In the genomic region with DNA sequence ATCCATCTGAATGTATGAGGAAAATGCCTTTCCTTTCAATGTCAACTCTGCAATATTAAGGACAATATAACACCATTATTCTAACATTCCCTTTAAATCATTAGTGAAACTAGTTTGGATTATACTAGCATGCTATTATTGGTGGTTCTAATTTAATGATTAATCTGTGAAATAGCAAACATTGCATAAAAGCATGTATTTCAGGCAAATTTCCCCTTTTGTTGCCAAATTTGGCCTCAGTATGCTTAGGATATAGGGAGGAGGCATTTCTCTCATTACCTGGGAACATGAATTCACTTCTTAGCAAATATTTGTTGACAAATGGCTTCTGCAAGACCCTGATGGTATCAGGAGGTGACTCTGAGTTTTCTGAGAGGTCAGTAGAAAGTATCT, we compare ENCODE assay signal across 13 cellular contexts. TPM values are rescaled to one million over a fixed set of nuclear protein-coding genes. Genes with fewer than 3 reads are reported as not detected.
A peak's percentile ranks its signal among the peaks of the same experiment; 100 is the strongest.
DNase-seq lines count a peak whose midpoint lies in the region; ATAC-seq and TF ChIP-seq lines count a peak whose summit lies in the region.
"Had no signal": no experiment of that assay in that cellular context is flagged by ENCODE, and none has a peak within 500 bp of the region (broad histone marks: within the 10 kb centered on the region; RNA-seq: fewer than 3 reads in every experiment).

No MANE protein-coding gene starts in this region.

- no peak for TF ChIP-seq CTCF in smooth muscle cell (IDR thresholded peaks at IDR 0.05; ENCODE audit: borderline replicate concordance, insufficient read depth, poor library complexity, severe bottlenecking)
- TF ChIP-seq CTCF in CD8-positive, alpha-beta T cell (IDR thresholded peaks at IDR 0.05) = no peak
- TF ChIP-seq CTCF in foreskin fibroblast (IDR thresholded peaks at IDR 0.05; ENCODE audit: low read depth, low read length) = no peak

- CTCF ChIA-PET in activated CD8-positive, alpha-beta T cell treated with anti-CD3 and anti-CD28 coated beads, Interleukin-2, amount 10 ng/mL, durations not matched to agents 7 days and 5 days (lab: Charles Lee) = no interaction called here
- CTCF ChIA-PET in CD8-positive, alpha-beta T cell (lab: Charles Lee) = no interaction called here

- peaks cover 35% of the 10 kb centered on the region for H3K4me1 Mint-ChIP-seq in activated CD8-positive, alpha-beta T cell treated with anti-CD3 and anti-CD28 coated beads, Interleukin-2, amount 10 ng/mL, durations not matched to agents 7 days and 5 days (ENCODE audit: low read depth)
- H3K4me1 Mint-ChIP-seq in immature natural killer cell = peaks cover 26 to 32% of the 10 kb centered on the region in 2 donors
- H3K4me1 Mint-ChIP-seq in CD8-positive, alpha-beta T cell (ENCODE audit: low read depth) = peaks cover 32% of the 10 kb centered on the region

- ATAC-seq in activated CD8-positive, alpha-beta T cell treated with anti-CD3 and anti-CD28 coated beads, Interleukin-2, amount 10 ng/mL, durations not matched to agents 7 days and 5 days = no peak
- ATAC-seq in CD8-positive, alpha-beta T cell = no peak
- ATAC-seq in GM21367 (IDR thresholded peaks at IDR 0.05; ENCODE audit: unreplicated experiment) = no peak
- ATAC-seq: activated CD4-positive, alpha-beta T cell treated with anti-CD3 and anti-CD28 coated beads for 36 hours; mucosa of descending colon had no signal

- no peak overlapping the region for H3K4me3 Mint-ChIP-seq in activated CD8-positive, alpha-beta T cell treated with anti-CD3 and anti-CD28 coated beads, Interleukin-2, amount 10 ng/mL, durations not matched to agents 7 days and 5 days
- H3K4me3 Mint-ChIP-seq in immature natural killer cell = peak overlapping the region in 2 of 5 donors; percentile 60 to 99
- H3K4me3 Mint-ChIP-seq in CD8-positive, alpha-beta T cell = no peak overlapping the region

- H3K36me3 ChIP-seq in HUES48 (ENCODE audit: control insufficient read depth, insufficient read depth, low read length) = peaks cover 7% of the 10 kb centered on the region; the same call in 1 of the 2 replicates
- H3K36me3 ChIP-seq in smooth muscle cell (ENCODE audit: low read depth) = no peaks in the 10 kb centered on the region
- H3K36me3 ChIP-seq in CD8-positive, alpha-beta T cell (ENCODE audit: insufficient read depth, low read length) = no peaks in the 10 kb centered on the region

- intact Hi-C loops in CD8-positive, alpha-beta T cell (cut with DNase I, micrococcal nuclease) = loop anchor here (5.0 to 10.0 kb wide), 4 partner anchors 166 to 1819 kb away; a partner anchor contains a TSS

- H3K36me3 Mint-ChIP-seq in activated CD8-positive, alpha-beta T cell treated with anti-CD3 and anti-CD28 coated beads, Interleukin-2, amount 10 ng/mL, durations not matched to agents 7 days and 5 days (ENCODE audit: low read depth) = peaks cover 6% of the 10 kb centered on the region
- peaks cover 0 to 11% (median 7%) of the 10 kb centered on the region in 3 donors for H3K36me3 Mint-ChIP-seq in immature natural killer cell
- H3K36me3 Mint-ChIP-seq in CD8-positive, alpha-beta T cell = peaks cover 17% of the 10 kb centered on the region

- peak overlapping the region; percentile 45 for H3K27ac ChIP-seq in HUES48 (ENCODE audit: low read depth, low read length)
- no peak overlapping the region for H3K27ac ChIP-seq in smooth muscle cell (ENCODE audit: low read depth)
- no peak overlapping the region for H3K27ac ChIP-seq in CD8-positive, alpha-beta T cell (ENCODE audit: low read depth, low read length)

- peak overlapping the region; percentile 92 for H3K4me2 ChIP-seq in smooth muscle cell

- peaks cover 18% of the 10 kb centered on the region for H3K4me1 ChIP-seq in HUES48 (ENCODE audit: control insufficient read depth, insufficient read depth, low read length)
- H3K4me1 ChIP-seq in smooth muscle cell (ENCODE audit: low read depth) = peaks cover 16% of the 10 kb centered on the region
- H3K4me1 ChIP-seq in CD8-positive, alpha-beta T cell (ENCODE audit: insufficient read depth, low read length) = peaks cover 15% of the 10 kb centered on the region

- POLR2A ChIA-PET in activated CD8-positive, alpha-beta T cell treated with anti-CD3 and anti-CD28 coated beads, Interleukin-2, amount 10 ng/mL, durations not matched to agents 7 days and 5 days (lab: Charles Lee) = no interaction called here
- POLR2A ChIA-PET in CD8-positive, alpha-beta T cell (lab: Charles Lee) = no interaction called here

- H3K27me3 ChIP-seq in HUES48 (ENCODE audit: control insufficient read depth, insufficient read depth, low read length) (no peaks in the 10 kb centered on the region), smooth muscle cell (ENCODE audit: low read depth) (no peaks in the 10 kb centered on the region)
- H3K27me3 ChIP-seq in CD8-positive, alpha-beta T cell (ENCODE audit: insufficient read depth, low read length) = no peaks in the 10 kb centered on the region

- H3K9me3 ChIP-seq in HUES48 (ENCODE audit: control insufficient read depth, insufficient read depth, low read length) = no peaks in the 10 kb centered on the region
- H3K9me3 ChIP-seq in smooth muscle cell (replicated peaks; ENCODE audit: low read depth) = no peaks in the 10 kb centered on the region
- no peaks in the 10 kb centered on the region for H3K9me3 ChIP-seq in CD8-positive, alpha-beta T cell (ENCODE audit: low read length)
- H3K9me3 ChIP-seq: mucosa of descending colon had no signal

- no peaks in the 10 kb centered on the region for H4K20me1 ChIP-seq in smooth muscle cell (ENCODE audit: low read depth)

- peaks cover 3% of the 10 kb centered on the region for H3K79me2 ChIP-seq in smooth muscle cell (ENCODE audit: low read depth)

- no peak for DNase-seq in activated CD8-positive, alpha-beta T cell treated with anti-CD3 and anti-CD28 coated beads, Interleukin-2, amount 10 ng/mL, durations not matched to agents 7 days and 5 days
- DNase-seq in immature natural killer cell (no peak), smooth muscle cell (lab: John Stamatoyannopoulos, UW; ENCODE audit: unreplicated experiment) (no peak), foreskin fibroblast (no peak)
- no peak for DNase-seq in CD8-positive, alpha-beta T cell
- DNase-seq: activated effector memory CD4-positive, alpha-beta T cell treated with anti-CD3 and anti-CD28 coated beads, Interleukin-2, amount 50 U/mL, for 16 hours; central memory CD4-positive, alpha-beta T cell; NCI-H2171; T-helper 1 cell had no signal

- H3F3A ChIP-seq in smooth muscle cell (ENCODE audit: low read depth) = peaks cover 4% of the 10 kb centered on the region

- no peak overlapping the region for H2AFZ ChIP-seq in smooth muscle cell (ENCODE audit: low read depth)

- no peaks in the 10 kb centered on the region for H3K27me3 Mint-ChIP-seq in activated CD8-positive, alpha-beta T cell treated with anti-CD3 and anti-CD28 coated beads, Interleukin-2, amount 10 ng/mL, durations not matched to agents 7 days and 5 days (ENCODE audit: low read depth)
- peaks cover 0 to 7% (median 2%) of the 10 kb centered on the region in 3 donors for H3K27me3 Mint-ChIP-seq in immature natural killer cell (ENCODE audit: low read depth in 3 of 3)
- H3K27me3 Mint-ChIP-seq in CD8-positive, alpha-beta T cell (ENCODE audit: low read depth) = no peaks in the 10 kb centered on the region
- H3K27me3 Mint-ChIP-seq: activated CD4-positive, alpha-beta T cell treated with anti-CD3 and anti-CD28 coated beads for 36 hours had no signal

- H3K9ac ChIP-seq in HUES48 (ENCODE audit: low read depth, low read length) = peak overlapping the region; percentile 21; the same call in 1 of the 2 replicates
- H3K9ac ChIP-seq in smooth muscle cell (ENCODE audit: low read depth) = no peak overlapping the region

- H3K9me3 Mint-ChIP-seq in activated CD8-positive, alpha-beta T cell treated with anti-CD3 and anti-CD28 coated beads, Interleukin-2, amount 10 ng/mL, durations not matched to agents 7 days and 5 days (ENCODE audit: insufficient read depth) = no peaks in the 10 kb centered on the region
- no peaks in the 10 kb centered on the region for H3K9me3 Mint-ChIP-seq in immature natural killer cell
- H3K9me3 Mint-ChIP-seq in CD8-positive, alpha-beta T cell = no peaks in the 10 kb centered on the region

- H3K27ac Mint-ChIP-seq in activated CD8-positive, alpha-beta T cell treated with anti-CD3 and anti-CD28 coated beads, Interleukin-2, amount 10 ng/mL, durations not matched to agents 7 days and 5 days = peak overlapping the region; percentile 58
- peak overlapping the region in 4 of 6 donors; percentile 48 to 81 (median 71) for H3K27ac Mint-ChIP-seq in immature natural killer cell
- no peak overlapping the region for H3K27ac Mint-ChIP-seq in CD8-positive, alpha-beta T cell

- peak overlapping the region; percentile 82; the same call in 1 of the 2 replicates for H3K4me3 ChIP-seq in HUES48 (ENCODE audit: low read depth, low read length)
- peak overlapping the region; percentile 96 for H3K4me3 ChIP-seq in smooth muscle cell
- H3K4me3 ChIP-seq in CD8-positive, alpha-beta T cell (ENCODE audit: low read depth, low read length) = no peak overlapping the region
- no peak overlapping the region for H3K4me3 ChIP-seq in foreskin fibroblast (ENCODE audit: low read depth in 1 of 2, low read length in 2 of 2)
- H3K4me3 ChIP-seq: mucosa of descending colon had no signal

RNA-seq across cellular contexts. Expression of a gene that starts 1.6 kb away (rescaled TPM):
- total RNA-seq in activated CD8-positive, alpha-beta T cell treated with anti-CD3 and anti-CD28 coated beads, Interleukin-2, amount 10 ng/mL, durations not matched to agents 7 days and 5 days = 1 to 10 TPM; 6.1 to 6.4 TPM
- polyA plus RNA-seq in immature natural killer cell (10 to 100 TPM; 20.6 to 24.8 (median 24.0) TPM), smooth muscle cell (4.9 and 7.9 TPM in 2 replicates)
- 9.6 TPM in 2 replicates for total RNA-seq in smooth muscle cell
- 1 to 10 TPM; 4.7 TPM for total RNA-seq in CD8-positive, alpha-beta T cell

RNA-seq across cellular contexts. Expression of a gene that starts 1.9 kb away (rescaled TPM):
- 1 to 10 TPM; 9.6 to 9.9 TPM for total RNA-seq in activated CD8-positive, alpha-beta T cell treated with anti-CD3 and anti-CD28 coated beads, Interleukin-2, amount 10 ng/mL, durations not matched to agents 7 days and 5 days
- 1 to 10 TPM in 1 of 3 donors, under 1 TPM in 2; 0.05 to 1.3 (median 0.83) TPM for polyA plus RNA-seq in immature natural killer cell
- total RNA-seq in smooth muscle cell = 15.8 and 19.1 TPM in 2 replicates
- polyA plus RNA-seq in smooth muscle cell = 8.2 and 10.6 TPM in 2 replicates
- total RNA-seq in CD8-positive, alpha-beta T cell = 1 to 10 TPM; 4.5 to 6.2 TPM

RNA-seq across cellular contexts. Expression of a gene that starts 30.8 kb away (rescaled TPM):
- total RNA-seq in activated CD8-positive, alpha-beta T cell treated with anti-CD3 and anti-CD28 coated beads, Interleukin-2, amount 10 ng/mL, durations not matched to agents 7 days and 5 days = under 1 TPM; 0.21 to 0.32 TPM
- polyA plus RNA-seq in immature natural killer cell = 1 to 10 TPM; 1.1 to 4.4 (median 1.6) TPM
- 0.22 and 0.85 TPM in 2 replicates for total RNA-seq in smooth muscle cell
- 0.42 and 1.3 TPM in 2 replicates for polyA plus RNA-seq in smooth muscle cell
- total RNA-seq in CD8-positive, alpha-beta T cell = under 1 TPM in 1 of 2 experiments, not detected in 1; 0.28 TPM

Comparison
In these comparisons a context has a peak if more than half of its experiments do, and no peak if none do; other contexts are left out.
1. H3K4me3 ChIP-seq: peak in HUES48 (single experiment) and smooth muscle cell (single experiment); none in CD8-positive, alpha-beta T cell (single experiment) and foreskin fibroblast (0 of 2).